In the genomic region with DNA sequence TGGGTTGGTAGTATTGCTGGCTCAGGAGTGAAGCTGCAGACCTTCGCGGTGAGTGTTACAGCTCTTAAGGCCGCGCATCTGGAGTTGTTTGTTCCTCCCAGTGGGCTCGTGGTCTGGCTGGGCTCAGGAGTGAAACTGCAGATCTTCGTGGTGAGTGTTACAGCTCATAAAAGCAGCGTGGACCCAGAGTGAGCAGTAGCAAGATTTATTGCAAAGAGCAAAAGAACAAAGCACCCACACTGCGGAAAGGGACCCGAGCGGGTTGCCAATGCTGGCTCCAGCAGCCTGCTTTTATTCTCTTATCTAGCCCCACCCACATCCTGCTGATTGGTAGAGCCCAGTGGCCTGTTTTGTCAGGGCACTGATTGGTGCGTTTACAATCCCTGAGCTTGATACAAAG, we compare ENCODE assay signal across 10 cellular contexts. TPM values are rescaled to one million over a fixed set of nuclear protein-coding genes. Genes with fewer than 3 reads are reported as not detected.
DNase-seq lines count a peak whose midpoint lies in the region; ATAC-seq lines count a peak whose summit lies in the region.
"Not testable (repeated sequence)": the region's sequence is repeated elsewhere in the genome, so short reads cannot be mapped to it uniquely, and the experiment has no call there.
"Had no signal": no experiment of that assay in that cellular context is flagged by ENCODE, and none has a peak within 500 bp of the region (broad histone marks: within the 10 kb centered on the region; RNA-seq: fewer than 3 reads in every experiment).

No MANE protein-coding gene starts in this region.

- H3K4me3 Mint-ChIP-seq in CD4-positive, CD25-positive, alpha-beta regulatory T cell, result peak overlapping the region; percentile 94 to 100 (median 99)
- H3K4me3 Mint-ChIP-seq in T-helper 17 cell, result peak overlapping the region; percentile 99
- peak overlapping the region; percentile 97 for H3K4me3 Mint-ChIP-seq in activated naive CD4-positive, alpha-beta T cell treated with anti-CD3 and anti-CD28 coated beads, Interleukin-2, amount 50 U/mL, for 24 hours
- peak overlapping the region; percentile 88 to 100 (median 98) for H3K4me3 Mint-ChIP-seq in naive thymus-derived CD4-positive, alpha-beta T cell
- H3K4me3 Mint-ChIP-seq in stimulated activated naive B cell treated with anti-CD40 and anti-IgM and Interleukin-4, amounts not matched to agents 10 μg/mL and 1 μg/mL and 100 μg/mL, for 72 hours, result peak overlapping the region; percentile 80 to 83

- H3K27me3 Mint-ChIP-seq in CD4-positive, CD25-positive, alpha-beta regulatory T cell; T-helper 17 cell; activated naive CD4-positive, alpha-beta T cell treated with anti-CD3 and anti-CD28 coated beads, Interleukin-2, amount 50 U/mL, for 24 hours; naive thymus-derived CD4-positive, alpha-beta T cell; stimulated activated naive B cell treated with anti-CD40 and anti-IgM and Interleukin-4, amounts not matched to agents 10 μg/mL and 1 μg/mL and 100 μg/mL, for 72 hours: not testable (repeated sequence)

- peak overlapping the region; percentile 78 for H3K27ac ChIP-seq in CD4-positive, CD25-positive, alpha-beta regulatory T cell (ENCODE audit: insufficient read depth, low read length, poor library complexity, severe bottlenecking)
- peak overlapping the region; percentile 76 for H3K27ac ChIP-seq in naive thymus-derived CD4-positive, alpha-beta T cell (ENCODE audit: low read depth, low read length)

- POLR2A ChIA-PET in naive thymus-derived CD4-positive, alpha-beta T cell (lab: Charles Lee), result interaction anchor here (0.6 to 3.5 kb wide), 25 partner anchors 9 to 482 kb away, joined by 3 to 42 read pairs (median 5); a partner anchor contains a TSS

- H3K9me3 Mint-ChIP-seq in CD4-positive, CD25-positive, alpha-beta regulatory T cell; activated naive CD4-positive, alpha-beta T cell treated with anti-CD3 and anti-CD28 coated beads, Interleukin-2, amount 50 U/mL, for 24 hours; stimulated activated naive B cell treated with anti-CD40 and anti-IgM and Interleukin-4, amounts not matched to agents 10 μg/mL and 1 μg/mL and 100 μg/mL, for 72 hours: not testable (repeated sequence)
- H3K9me3 Mint-ChIP-seq in naive thymus-derived CD4-positive, alpha-beta T cell, result peaks cover 0 to 11% (median 0%) of the 10 kb centered on the region in 11 donors

- H3K36me3 ChIP-seq in CD4-positive, CD25-positive, alpha-beta regulatory T cell (ENCODE audit: control insufficient read depth, insufficient read depth, low read length); naive thymus-derived CD4-positive, alpha-beta T cell (ENCODE audit: control insufficient read depth in 2 of 3, insufficient read depth in 3 of 3, low read length in 3 of 3): not testable (repeated sequence)

- not testable (repeated sequence) for H3K9me3 ChIP-seq in CD4-positive, CD25-positive, alpha-beta regulatory T cell (ENCODE audit: control insufficient read depth in 2 of 2, low read length in 2 of 2); T-helper 17 cell (ENCODE audit: control insufficient read depth, low read length, poor library complexity, severe bottlenecking); naive thymus-derived CD4-positive, alpha-beta T cell (ENCODE audit: control insufficient read depth in 2 of 3, low read length in 3 of 3)

- H3K4me1 ChIP-seq in CD4-positive, CD25-positive, alpha-beta regulatory T cell (ENCODE audit: control insufficient read depth, insufficient read depth, low read length, poor library complexity, severe bottlenecking), result peaks cover 38% of the 10 kb centered on the region
- peaks cover 29 to 31% of the 10 kb centered on the region in 2 donors for H3K4me1 ChIP-seq in naive thymus-derived CD4-positive, alpha-beta T cell (ENCODE audit: control insufficient read depth in 2 of 2, insufficient read depth in 2 of 2, low read length in 2 of 2)

- H3K27ac Mint-ChIP-seq in CD4-positive, CD25-positive, alpha-beta regulatory T cell, result peak overlapping the region; percentile 96 to 99 (median 97)
- H3K27ac Mint-ChIP-seq in T-helper 17 cell, result peak overlapping the region; percentile 97
- peak overlapping the region; percentile 98 for H3K27ac Mint-ChIP-seq in activated naive CD4-positive, alpha-beta T cell treated with anti-CD3 and anti-CD28 coated beads, Interleukin-2, amount 50 U/mL, for 24 hours
- peak overlapping the region; percentile 94 to 100 (median 97) for H3K27ac Mint-ChIP-seq in naive thymus-derived CD4-positive, alpha-beta T cell
- H3K27ac Mint-ChIP-seq in stimulated activated naive B cell treated with anti-CD40 and anti-IgM and Interleukin-4, amounts not matched to agents 10 μg/mL and 1 μg/mL and 100 μg/mL, for 72 hours, result peak overlapping the region; percentile 95

- H3K27me3 ChIP-seq in CD4-positive, CD25-positive, alpha-beta regulatory T cell (ENCODE audit: control insufficient read depth, insufficient read depth, low read length); naive thymus-derived CD4-positive, alpha-beta T cell (ENCODE audit: control insufficient read depth in 2 of 2, insufficient read depth in 2 of 2, low read length in 2 of 2): not testable (repeated sequence)

- H3K4me1 Mint-ChIP-seq in CD4-positive, CD25-positive, alpha-beta regulatory T cell, result peaks cover 29 to 53% (median 39%) of the 10 kb centered on the region in 4 donors
- peaks cover 50% of the 10 kb centered on the region for H3K4me1 Mint-ChIP-seq in T-helper 17 cell
- H3K4me1 Mint-ChIP-seq in activated naive CD4-positive, alpha-beta T cell treated with anti-CD3 and anti-CD28 coated beads, Interleukin-2, amount 50 U/mL, for 24 hours, result peaks cover 49% of the 10 kb centered on the region
- peaks cover 37 to 68% (median 56%) of the 10 kb centered on the region in 7 donors for H3K4me1 Mint-ChIP-seq in naive thymus-derived CD4-positive, alpha-beta T cell
- peaks cover 31 to 58% of the 10 kb centered on the region in 2 donors for H3K4me1 Mint-ChIP-seq in stimulated activated naive B cell treated with anti-CD40 and anti-IgM and Interleukin-4, amounts not matched to agents 10 μg/mL and 1 μg/mL and 100 μg/mL, for 72 hours

- not testable (repeated sequence) for ATAC-seq in CD4-positive, CD25-positive, alpha-beta regulatory T cell (ENCODE audit: low read depth in 2 of 2); T-helper 17 cell; naive thymus-derived CD4-positive, alpha-beta T cell; stimulated activated naive B cell treated with anti-CD40 and anti-IgM and Interleukin-4, amounts not matched to agents 10 μg/mL and 1 μg/mL and 100 μg/mL, for 72 hours (replicated peaks)

- DNase-seq in CD4-positive, CD25-positive, alpha-beta regulatory T cell, result peak; percentile 51 to 80 (median 79)
- DNase-seq in T-helper 17 cell, result peak; percentile 26 to 55 (median 40)
- DNase-seq in activated CD8-positive, alpha-beta memory T cell treated with anti-CD3 and anti-CD28 coated beads for 48 hours (ENCODE audit: low read depth in 2 of 3, low spot score in 2 of 3), result peak; percentile 45 to 70 (median 52)
- peak; percentile 29 for DNase-seq in fibroblast of peridontal ligament (ENCODE audit: extremely low read depth)
- peak; percentile 49 to 84 (median 78) for DNase-seq in naive thymus-derived CD4-positive, alpha-beta T cell
- peak; percentile 62 to 75 for DNase-seq in stimulated activated CD4-positive, alpha-beta T cell treated with anti-CD3 and anti-CD28 coated beads, Interleukin-2, amount 100 ng/mL, for 24 hours
- DNase-seq in stimulated activated naive B cell treated with anti-CD40 and anti-IgM and Interleukin-4, amounts not matched to agents 10 μg/mL and 1 μg/mL and 100 μg/mL, for 72 hours, result peak; percentile 26

- intact Hi-C loops in naive thymus-derived CD4-positive, alpha-beta T cell (cut with micrococcal nuclease), result loop anchor here (1.0 to 2.0 kb wide), 7 partner anchors 14 to 444 kb away; a partner anchor contains a TSS

- H3K36me3 Mint-ChIP-seq in CD4-positive, CD25-positive, alpha-beta regulatory T cell, result peaks cover 15% of the 10 kb centered on the region
- not testable (repeated sequence) for H3K36me3 Mint-ChIP-seq in T-helper 17 cell (ENCODE audit: low read depth); stimulated activated naive B cell treated with anti-CD40 and anti-IgM and Interleukin-4, amounts not matched to agents 10 μg/mL and 1 μg/mL and 100 μg/mL, for 72 hours
- H3K36me3 Mint-ChIP-seq in activated naive CD4-positive, alpha-beta T cell treated with anti-CD3 and anti-CD28 coated beads, Interleukin-2, amount 50 U/mL, for 24 hours, result peaks cover 26% of the 10 kb centered on the region
- peaks cover 0 to 43% (median 9%) of the 10 kb centered on the region in 5 donors for H3K36me3 Mint-ChIP-seq in naive thymus-derived CD4-positive, alpha-beta T cell

- CTCF ChIA-PET in naive thymus-derived CD4-positive, alpha-beta T cell (lab: Charles Lee), result interaction anchor here (0.9 to 3.4 kb wide), 8 partner anchors 9 to 231 kb away, joined by 3 to 14 read pairs (median 4); a partner anchor contains a TSS

- H3K4me3 ChIP-seq in CD4-positive, CD25-positive, alpha-beta regulatory T cell (ENCODE audit: low read depth, low read length), result peak overlapping the region; percentile 100
- peak overlapping the region; percentile 84 for H3K4me3 ChIP-seq in naive thymus-derived CD4-positive, alpha-beta T cell (ENCODE audit: low read length)

RNA-seq across cellular contexts. Expression of a gene that starts 1.3 kb away (rescaled TPM):
- total RNA-seq in CD4-positive, CD25-positive, alpha-beta regulatory T cell, result 233 TPM
- 100 to 1,000 TPM; 189 to 250 (median 234) TPM for polyA plus RNA-seq in CD4-positive, CD25-positive, alpha-beta regulatory T cell
- 10 to 100 TPM; 88.4 to 98.8 TPM for total RNA-seq in T-helper 17 cell
- 100 to 1,000 TPM in 3 of 5 experiments, 10 to 100 TPM in 2; 74.0 to 200 (median 185) TPM for total RNA-seq in naive thymus-derived CD4-positive, alpha-beta T cell
- 100 to 1,000 TPM in 1 of 2 donors, 10 to 100 TPM in 1; 73.8 to 104 TPM for polyA plus RNA-seq in naive thymus-derived CD4-positive, alpha-beta T cell

RNA-seq across cellular contexts. Expression of a gene that starts 48.6 kb away (rescaled TPM):
- 0.20 TPM for total RNA-seq in CD4-positive, CD25-positive, alpha-beta regulatory T cell
- polyA plus RNA-seq in CD4-positive, CD25-positive, alpha-beta regulatory T cell, result under 1 TPM in 1 of 4 donors, not detected in 3; 0.11 TPM
- not detected for total RNA-seq in T-helper 17 cell
- total RNA-seq in naive thymus-derived CD4-positive, alpha-beta T cell, result under 1 TPM in 2 of 5 experiments, not detected in 3; 0.13 to 0.19 TPM
- polyA plus RNA-seq in naive thymus-derived CD4-positive, alpha-beta T cell, result not detected
- total RNA-seq: mammary epithelial cell had no signal
- polyA plus RNA-seq: A549, mammary epithelial cell had no signal

Comparison
In these comparisons a context has a peak if more than half of its experiments do, and no peak if none do; other contexts are left out.
1. DNase-seq: peak in every context shown above with its lines; median percentile 79 in CD4-positive, CD25-positive, alpha-beta regulatory T cell; 78 in naive thymus-derived CD4-positive, alpha-beta T cell; 68 in stimulated activated CD4-positive, alpha-beta T cell treated with anti-CD3 and anti-CD28 coated beads, Interleukin-2, amount 100 ng/mL, for 24 hours; 52 in activated CD8-positive, alpha-beta memory T cell treated with anti-CD3 and anti-CD28 coated beads for 48 hours; 40 in T-helper 17 cell; 29 in fibroblast of peridontal ligament; 26 in stimulated activated naive B cell treated with anti-CD40 and anti-IgM and Interleukin-4, amounts not matched to agents 10 μg/mL and 1 μg/mL and 100 μg/mL, for 72 hours.